ENCODE assay signal across 8 cellular contexts in genomic region chr17:81858967-81859905, GRCh38. TPM values are rescaled to one million over a fixed set of nuclear protein-coding genes. Genes with fewer than 3 reads are reported as not detected.
DNase-seq lines count a peak whose midpoint lies in the region; ATAC-seq, FAIRE-seq and TF ChIP-seq lines count a peak whose summit lies in the region.

No MANE protein-coding gene starts in this region.

- no peak for TF ChIP-seq POLR2A in HepG2 (IDR thresholded peaks at IDR 0.05; ENCODE audit: insufficient read depth in 1 of 2, low read depth in 2 of 2, low read length in 2 of 2)

- POLR2A ChIA-PET in activated naive CD8-positive, alpha-beta T cell treated with anti-CD3 and anti-CD28 coated beads, Interleukin-2, amount 10 ng/mL, durations not matched to agents 7 days and 5 days (lab: Charles Lee): interaction anchor here (0.5 to 2.2 kb wide), 7 partner anchors 11 to 346 kb away, joined by 3 to 11 read pairs (median 4); partner anchors contain the start of genes ALYREF, ANAPC11, ARHGDIA and ARL16
- POLR2A ChIA-PET in HepG2 (lab: Yijun Ruan, JAX): interaction anchor here (0.7 to 2.7 kb wide), 15 partner anchors 9 to 242 kb away, joined by 3 to 27 read pairs (median 3); partner anchors contain the start of genes CENPX, LRRC45, MCRIP1 and PPP1R27

- H3K27ac Mint-ChIP-seq in activated T-cell treated with anti-CD3 and anti-CD28 coated beads, Interleukin-2, amount 50 U/mL, for 72 hours: peak overlapping the region; percentile 68
- H3K27ac Mint-ChIP-seq in activated naive CD8-positive, alpha-beta T cell treated with anti-CD3 and anti-CD28 coated beads, Interleukin-2, amount 10 ng/mL, durations not matched to agents 7 days and 5 days: peak overlapping the region; percentile 88
- peak overlapping the region; percentile 91 for H3K27ac Mint-ChIP-seq in type B pancreatic cell

- FAIRE-seq in HepG2 (lab: Jason Lieb, UNC): no peak

- peaks cover 32% of the 10 kb centered on the region for H4K20me1 ChIP-seq in HepG2 (ENCODE audit: insufficient read depth, low read length)

- peaks cover 77% of the 10 kb centered on the region for H3K4me1 ChIP-seq in HepG2 (ENCODE audit: insufficient read depth, low read length)

- no peaks in the 10 kb centered on the region for H3K9me3 ChIP-seq in HepG2 (ENCODE audit: low read length)

- H3K4me3 ChIP-seq in HepG2 (replicated peaks in 1 of 3; ENCODE audit: insufficient read depth in 1 of 3, low read depth in 2 of 3, low read length in 3 of 3): peak overlapping the region; percentile 80 to 98 (median 90)

- H3K27me3 Mint-ChIP-seq in activated T-cell treated with anti-CD3 and anti-CD28 coated beads, Interleukin-2, amount 50 U/mL, for 72 hours (ENCODE audit: low read depth): no peaks in the 10 kb centered on the region
- H3K27me3 Mint-ChIP-seq in activated naive CD8-positive, alpha-beta T cell treated with anti-CD3 and anti-CD28 coated beads, Interleukin-2, amount 10 ng/mL, durations not matched to agents 7 days and 5 days: no peaks in the 10 kb centered on the region
- H3K27me3 Mint-ChIP-seq in type B pancreatic cell: peaks cover 3% of the 10 kb centered on the region

- TSS peak; percentile 68 for BruUV-seq in HepG2 (replicated peaks; lab: Mats Ljungman, UMichigan)

- no peak for TF ChIP-seq RAD21 in HepG2 (CRISPR knock-in tag; IDR thresholded peaks at IDR 0.05)

- peaks cover 51% of the 10 kb centered on the region for H3K4me1 Mint-ChIP-seq in activated T-cell treated with anti-CD3 and anti-CD28 coated beads, Interleukin-2, amount 50 U/mL, for 72 hours (ENCODE audit: low read depth)
- peaks cover 29% of the 10 kb centered on the region for H3K4me1 Mint-ChIP-seq in activated naive CD8-positive, alpha-beta T cell treated with anti-CD3 and anti-CD28 coated beads, Interleukin-2, amount 10 ng/mL, durations not matched to agents 7 days and 5 days
- peaks cover 14% of the 10 kb centered on the region for H3K4me1 Mint-ChIP-seq in type B pancreatic cell (ENCODE audit: unreplicated experiment)

- H3K9me3 Mint-ChIP-seq in activated T-cell treated with anti-CD3 and anti-CD28 coated beads, Interleukin-2, amount 50 U/mL, for 72 hours: no peaks in the 10 kb centered on the region
- H3K9me3 Mint-ChIP-seq in activated naive CD8-positive, alpha-beta T cell treated with anti-CD3 and anti-CD28 coated beads, Interleukin-2, amount 10 ng/mL, durations not matched to agents 7 days and 5 days: no peaks in the 10 kb centered on the region
- H3K9me3 Mint-ChIP-seq in type B pancreatic cell: no peaks in the 10 kb centered on the region

- H3K27me3 ChIP-seq in HepG2 (ENCODE audit: control insufficient read depth in 1 of 2, insufficient read depth in 2 of 2, low read length in 2 of 2): no peaks in the 10 kb centered on the region; a peak in 1 of 5 replicates

- 26% methylated on average over 17 of the region's 23 CpGs for WGBS in HepG2 (ENCODE audit: low lambda C conversion rate)

- H2AFZ ChIP-seq in HepG2 (ENCODE audit: low read length): no peak overlapping the region

- H3K27ac ChIP-seq in HepG2 (ENCODE audit: extremely low read length, insufficient read depth, low read length): peak overlapping the region; percentile 83

- H3K36me3 Mint-ChIP-seq in activated T-cell treated with anti-CD3 and anti-CD28 coated beads, Interleukin-2, amount 50 U/mL, for 72 hours (ENCODE audit: insufficient read depth in 2 of 2): peaks cover 14 to 28% of the 10 kb centered on the region in 2 donors
- peaks cover 25% of the 10 kb centered on the region for H3K36me3 Mint-ChIP-seq in activated naive CD8-positive, alpha-beta T cell treated with anti-CD3 and anti-CD28 coated beads, Interleukin-2, amount 10 ng/mL, durations not matched to agents 7 days and 5 days
- H3K36me3 Mint-ChIP-seq in type B pancreatic cell: peaks cover 23% of the 10 kb centered on the region

- H3K79me2 ChIP-seq in HepG2 (ENCODE audit: insufficient read depth, low read length): peaks cover 85% of the 10 kb centered on the region

- ATAC-seq in activated T-cell treated with anti-CD3 and anti-CD28 coated beads, Interleukin-2, amount 50 U/mL, for 72 hours (replicated peaks in 1 of 2): no peak
- no peak for ATAC-seq in activated naive CD8-positive, alpha-beta T cell treated with anti-CD3 and anti-CD28 coated beads, Interleukin-2, amount 10 ng/mL, durations not matched to agents 7 days and 5 days (ENCODE audit: low read depth)
- ATAC-seq in HepG2 (no peak), omental fat pad (ENCODE audit: low FRiP score) (no peak), HG03521 (IDR thresholded peaks at IDR 0.05; ENCODE audit: unreplicated experiment) (no peak)

- TF ChIP-seq CTCF in HepG2 (CRISPR knock-in tag; IDR thresholded peaks at IDR 0.05): no peak
- no peak for TF ChIP-seq CTCF in type B pancreatic cell (conservative IDR thresholded peaks at IDR 0.05)
- no peak for TF ChIP-seq CTCF in omental fat pad (IDR thresholded peaks at IDR 0.05)

- no peak for TF ChIP-seq EP300 in HepG2 (IDR thresholded peaks at IDR 0.05; ENCODE audit: low read depth in 2 of 2, low read length in 2 of 2)
- no peak for TF ChIP-seq EP300 in HepG2 (CRISPR knock-in tag; IDR thresholded peaks at IDR 0.05; ENCODE audit: borderline replicate concordance)

- in situ Hi-C loops in HepG2 (cut with HindIII; ENCODE audit: extremely low pct_ligation_motif_present, low pct_unique_long_range_greater_than_20kb): no loop called here

- intact Hi-C loops in HepG2 (cut with micrococcal nuclease; ENCODE audit: unreplicated experiment) (no loop called here), head of caudate nucleus (cut with DNase I) (loop anchor here (2.0 kb wide), 1 partner anchor 22 kb away; no protein-coding TSS in a partner anchor)

- peaks cover 26 to 55% of the 10 kb centered on the region in 2 experiments for H3K36me3 ChIP-seq in HepG2 (replicated peaks in 1 of 2; ENCODE audit: control insufficient read depth in 1 of 2, insufficient read depth in 2 of 2, low read length in 2 of 2)

- H3K4me3 Mint-ChIP-seq in activated T-cell treated with anti-CD3 and anti-CD28 coated beads, Interleukin-2, amount 50 U/mL, for 72 hours: peak overlapping the region; percentile 90
- peak overlapping the region; percentile 93 for H3K4me3 Mint-ChIP-seq in activated naive CD8-positive, alpha-beta T cell treated with anti-CD3 and anti-CD28 coated beads, Interleukin-2, amount 10 ng/mL, durations not matched to agents 7 days and 5 days
- H3K4me3 Mint-ChIP-seq in type B pancreatic cell: peak overlapping the region; percentile 96

- H3K9ac ChIP-seq in HepG2 (ENCODE audit: insufficient read depth, low read depth, low read length): peak overlapping the region; percentile 97

- no peak for DNase-seq in activated T-cell treated with anti-CD3 and anti-CD28 coated beads, Interleukin-2, amount 50 U/mL, for 72 hours
- DNase-seq in activated T-cell treated with anti-CD3 and anti-CD28 coated beads, Interleukin-2, amount 50 U/mL, for 48 hours: no peak
- DNase-seq in activated naive CD8-positive, alpha-beta T cell treated with anti-CD3 and anti-CD28 coated beads, Interleukin-2, amount 10 ng/mL, durations not matched to agents 7 days and 5 days: no peak
- DNase-seq in HepG2 (ENCODE audit: low spot score): no peak
- DNase-seq in type B pancreatic cell (ENCODE audit: extremely low spot score, unreplicated experiment): no peak
- no peak for DNase-seq in head of caudate nucleus
- no peak for DNase-seq in omental fat pad (ENCODE audit: low spot score)

- CTCF ChIA-PET in HepG2 (lab: Yijun Ruan, JAX; ENCODE audit: low intra/inter-chr PET ratio, low total read pairs): interaction anchor here (0.6 to 1.2 kb wide), 2 partner anchors 34 to 126 kb away, joined by 3 read pairs; no protein-coding TSS in a partner anchor

- H3K4me2 ChIP-seq in HepG2 (ENCODE audit: low read depth, low read length): peak overlapping the region; percentile 99

RNA-seq across cellular contexts. Expression of gene P4HB, which starts 1.1 kb away (rescaled TPM):
- total RNA-seq in activated T-cell treated with anti-CD3 and anti-CD28 coated beads, Interleukin-2, amount 50 U/mL, for 72 hours: 100 to 1,000 TPM; 430 to 436 TPM
- 100 to 1,000 TPM; 319 to 347 TPM for total RNA-seq in activated naive CD8-positive, alpha-beta T cell treated with anti-CD3 and anti-CD28 coated beads, Interleukin-2, amount 10 ng/mL, durations not matched to agents 7 days and 5 days
- total RNA-seq in HepG2 (2016; rRNA removed; fragmentation: Illumina TruSeq; extraction: Trizol) (337 and 782 TPM in 2 replicates), type B pancreatic cell (ENCODE audit: low replicate concordance) (555 and 815 TPM in 2 replicates), omental fat pad (100 to 1,000 TPM; 366 to 725 (median 608) TPM)
- total RNA-seq in HepG2 (2016; cell fraction: cytosol; rRNA removed; fragmentation: Illumina TruSeq; extraction: Trizol; ENCODE audit: low read depth): 162 and 167 TPM in 2 replicates
- 282 and 813 TPM in 2 replicates for total RNA-seq in HepG2 (2016; cell fraction: insoluble cytoplasmic fraction; rRNA removed; fragmentation: Illumina TruSeq; extraction: Trizol)
- total RNA-seq in HepG2 (2016; cell fraction: membrane; rRNA removed; fragmentation: Illumina TruSeq; extraction: Trizol): 299 and 300 TPM in 2 replicates
- total RNA-seq in HepG2 (2016; cell fraction: nucleus; rRNA removed; fragmentation: Illumina TruSeq; extraction: Trizol): 801 and 884 TPM in 2 replicates
- polyA plus RNA-seq in HepG2 (2011; rRNA removed): 181 and 185 TPM in 2 replicates
- polyA plus RNA-seq in HepG2 (2011; cell fraction: cytosol; rRNA removed): 150 and 176 TPM in 2 replicates
- polyA plus RNA-seq in HepG2 (2011; cell fraction: nucleus; rRNA removed): 517 and 557 TPM in 2 replicates
- 1,462 and 1,524 TPM in 2 replicates for polyA plus RNA-seq in HepG2 (2012)
- 236 TPM in 2 replicates for polyA plus RNA-seq in HepG2 (2016; cell fraction: cytosol; fragmentation: Illumina TruSeq; extraction: Trizol; ENCODE audit: low read depth)
- polyA plus RNA-seq in HepG2 (2016; cell fraction: insoluble cytoplasmic fraction; fragmentation: Illumina TruSeq; extraction: Trizol; ENCODE audit: low read depth): 494 and 566 TPM in 2 replicates
- 378 and 399 TPM in 2 replicates for polyA plus RNA-seq in HepG2 (2016; cell fraction: membrane; fragmentation: Illumina TruSeq; extraction: Trizol; ENCODE audit: low read depth)
- 2,290 and 2,428 TPM in 2 replicates for polyA plus RNA-seq in HepG2 (2016; cell fraction: nucleus; fragmentation: Illumina TruSeq; extraction: Trizol; ENCODE audit: insufficient read depth, low read depth)
- polyA minus RNA-seq in HepG2 (2011; rRNA and poly(A)+ RNA removed; ENCODE audit: low replicate concordance): 90.8 and 213 TPM in 2 replicates
- 303 and 378 TPM in 2 replicates for polyA minus RNA-seq in HepG2 (2011; cell fraction: cytosol; rRNA and poly(A)+ RNA removed)
- 250 and 278 TPM in 2 replicates for polyA minus RNA-seq in HepG2 (2011; cell fraction: nucleus; rRNA and poly(A)+ RNA removed)

RNA-seq across cellular contexts. Expression of gene ARHGDIA, which starts 11.9 kb away (rescaled TPM):
- 100 to 1,000 TPM; 369 to 410 TPM for total RNA-seq in activated T-cell treated with anti-CD3 and anti-CD28 coated beads, Interleukin-2, amount 50 U/mL, for 72 hours
- total RNA-seq in activated naive CD8-positive, alpha-beta T cell treated with anti-CD3 and anti-CD28 coated beads, Interleukin-2, amount 10 ng/mL, durations not matched to agents 7 days and 5 days: 100 to 1,000 TPM; 538 to 539 TPM
- total RNA-seq in HepG2 (2016; rRNA removed; fragmentation: Illumina TruSeq; extraction: Trizol) (64.0 and 120 TPM in 2 replicates), type B pancreatic cell (ENCODE audit: low replicate concordance) (250 and 264 TPM in 2 replicates), omental fat pad (100 to 1,000 TPM; 125 to 250 (median 161) TPM)
- total RNA-seq in HepG2 (2016; cell fraction: cytosol; rRNA removed; fragmentation: Illumina TruSeq; extraction: Trizol; ENCODE audit: low read depth): 25.7 and 26.7 TPM in 2 replicates
- total RNA-seq in HepG2 (2016; cell fraction: insoluble cytoplasmic fraction; rRNA removed; fragmentation: Illumina TruSeq; extraction: Trizol): 73.7 and 111 TPM in 2 replicates
- total RNA-seq in HepG2 (2016; cell fraction: membrane; rRNA removed; fragmentation: Illumina TruSeq; extraction: Trizol): 68.1 and 73.5 TPM in 2 replicates
- 66.3 and 84.1 TPM in 2 replicates for total RNA-seq in HepG2 (2016; cell fraction: nucleus; rRNA removed; fragmentation: Illumina TruSeq; extraction: Trizol)
- polyA plus RNA-seq in HepG2 (2011; rRNA removed): 40.0 and 52.1 TPM in 2 replicates
- polyA plus RNA-seq in HepG2 (2011; cell fraction: cytosol; rRNA removed): 61.3 and 96.2 TPM in 2 replicates
- 174 and 191 TPM in 2 replicates for polyA plus RNA-seq in HepG2 (2011; cell fraction: nucleus; rRNA removed)
- polyA plus RNA-seq in HepG2 (2012): 159 and 169 TPM in 2 replicates
- polyA plus RNA-seq in HepG2 (2016; cell fraction: cytosol; fragmentation: Illumina TruSeq; extraction: Trizol; ENCODE audit: low read depth): 89.7 and 102 TPM in 2 replicates
- 221 and 287 TPM in 2 replicates for polyA plus RNA-seq in HepG2 (2016; cell fraction: insoluble cytoplasmic fraction; fragmentation: Illumina TruSeq; extraction: Trizol; ENCODE audit: low read depth)
- 171 and 188 TPM in 2 replicates for polyA plus RNA-seq in HepG2 (2016; cell fraction: membrane; fragmentation: Illumina TruSeq; extraction: Trizol; ENCODE audit: low read depth)
- polyA plus RNA-seq in HepG2 (2016; cell fraction: nucleus; fragmentation: Illumina TruSeq; extraction: Trizol; ENCODE audit: insufficient read depth, low read depth): 248 and 249 TPM in 2 replicates
- polyA minus RNA-seq in HepG2 (2011; rRNA and poly(A)+ RNA removed; ENCODE audit: low replicate concordance): 35.7 and 46.7 TPM in 2 replicates
- 54.0 and 54.8 TPM in 2 replicates for polyA minus RNA-seq in HepG2 (2011; cell fraction: cytosol; rRNA and poly(A)+ RNA removed)
- polyA minus RNA-seq in HepG2 (2011; cell fraction: nucleus; rRNA and poly(A)+ RNA removed): 52.7 and 57.6 TPM in 2 replicates

RNA-seq across cellular contexts. Expression of gene PPP1R27, which starts 24.4 kb away (rescaled TPM):
- not detected for total RNA-seq in activated T-cell treated with anti-CD3 and anti-CD28 coated beads, Interleukin-2, amount 50 U/mL, for 72 hours
- total RNA-seq in activated naive CD8-positive, alpha-beta T cell treated with anti-CD3 and anti-CD28 coated beads, Interleukin-2, amount 10 ng/mL, durations not matched to agents 7 days and 5 days: not detected
- total RNA-seq in HepG2 (2016; rRNA removed; fragmentation: Illumina TruSeq; extraction: Trizol) (0.69 and 1.00 TPM in 2 replicates), type B pancreatic cell (ENCODE audit: low replicate concordance) (not detected in 2 replicates), omental fat pad (under 1 TPM in 1 of 4 donors, not detected in 3; 0.65 TPM)
- 0.71 and 2.3 TPM in 2 replicates for total RNA-seq in HepG2 (2016; cell fraction: cytosol; rRNA removed; fragmentation: Illumina TruSeq; extraction: Trizol; ENCODE audit: low read depth)
- 1.3 TPM in 1 of 2 replicates, not detected in the other for total RNA-seq in HepG2 (2016; cell fraction: insoluble cytoplasmic fraction; rRNA removed; fragmentation: Illumina TruSeq; extraction: Trizol)
- 1.00 and 1.2 TPM in 2 replicates for total RNA-seq in HepG2 (2016; cell fraction: membrane; rRNA removed; fragmentation: Illumina TruSeq; extraction: Trizol)
- 0.91 and 1.8 TPM in 2 replicates for total RNA-seq in HepG2 (2016; cell fraction: nucleus; rRNA removed; fragmentation: Illumina TruSeq; extraction: Trizol)
- 0.17 and 0.33 TPM in 2 replicates for polyA plus RNA-seq in HepG2 (2011; rRNA removed)
- polyA plus RNA-seq in HepG2 (2011; cell fraction: cytosol; rRNA removed): 0.55 and 1.1 TPM in 2 replicates
- polyA plus RNA-seq in HepG2 (2011; cell fraction: nucleus; rRNA removed): 1.6 and 2.8 TPM in 2 replicates
- 0.34 and 0.52 TPM in 2 replicates for polyA plus RNA-seq in HepG2 (2012)
- polyA plus RNA-seq in HepG2 (2016; cell fraction: cytosol; fragmentation: Illumina TruSeq; extraction: Trizol; ENCODE audit: low read depth): 0.57 and 1.0 TPM in 2 replicates
- 1.7 TPM in 1 of 2 replicates, not detected in the other for polyA plus RNA-seq in HepG2 (2016; cell fraction: insoluble cytoplasmic fraction; fragmentation: Illumina TruSeq; extraction: Trizol; ENCODE audit: low read depth)
- polyA plus RNA-seq in HepG2 (2016; cell fraction: membrane; fragmentation: Illumina TruSeq; extraction: Trizol; ENCODE audit: low read depth): 0.56 TPM in 1 of 2 replicates, not detected in the other
- 2.1 TPM in 1 of 2 replicates, not detected in the other for polyA plus RNA-seq in HepG2 (2016; cell fraction: nucleus; fragmentation: Illumina TruSeq; extraction: Trizol; ENCODE audit: insufficient read depth, low read depth)
- polyA minus RNA-seq in HepG2 (2011; rRNA and poly(A)+ RNA removed; ENCODE audit: low replicate concordance): 0.09 and 0.88 TPM in 2 replicates
- not detected in 2 replicates for polyA minus RNA-seq in HepG2 (2011; cell fraction: cytosol; rRNA and poly(A)+ RNA removed)
- 1.9 TPM in 1 of 2 replicates, not detected in the other for polyA minus RNA-seq in HepG2 (2011; cell fraction: nucleus; rRNA and poly(A)+ RNA removed)

RNA-seq across cellular contexts. Expression of gene MCRIP1, which starts 26.1 kb away (rescaled TPM):
- total RNA-seq in activated T-cell treated with anti-CD3 and anti-CD28 coated beads, Interleukin-2, amount 50 U/mL, for 72 hours: 10 to 100 TPM; 61.9 to 77.2 TPM
- 10 to 100 TPM; 56.5 to 58.3 TPM for total RNA-seq in activated naive CD8-positive, alpha-beta T cell treated with anti-CD3 and anti-CD28 coated beads, Interleukin-2, amount 10 ng/mL, durations not matched to agents 7 days and 5 days
- total RNA-seq in HepG2 (2016; rRNA removed; fragmentation: Illumina TruSeq; extraction: Trizol): 76.1 and 84.9 TPM in 2 replicates
- total RNA-seq in HepG2 (2016; cell fraction: cytosol; rRNA removed; fragmentation: Illumina TruSeq; extraction: Trizol; ENCODE audit: low read depth): 74.8 and 93.7 TPM in 2 replicates
- 73.6 and 90.1 TPM in 2 replicates for total RNA-seq in HepG2 (2016; cell fraction: insoluble cytoplasmic fraction; rRNA removed; fragmentation: Illumina TruSeq; extraction: Trizol)
- total RNA-seq in HepG2 (2016; cell fraction: membrane; rRNA removed; fragmentation: Illumina TruSeq; extraction: Trizol): 97.9 and 116 TPM in 2 replicates
- 29.3 and 32.8 TPM in 2 replicates for total RNA-seq in HepG2 (2016; cell fraction: nucleus; rRNA removed; fragmentation: Illumina TruSeq; extraction: Trizol)
- 79.7 and 113 TPM in 2 replicates for polyA plus RNA-seq in HepG2 (2011; rRNA removed)
- polyA plus RNA-seq in HepG2 (2011; cell fraction: cytosol; rRNA removed): 95.7 and 150 TPM in 2 replicates
- 122 and 140 TPM in 2 replicates for polyA plus RNA-seq in HepG2 (2011; cell fraction: nucleus; rRNA removed)
- polyA plus RNA-seq in HepG2 (2012): 44.7 and 56.7 TPM in 2 replicates
- 77.4 and 92.8 TPM in 2 replicates for polyA plus RNA-seq in HepG2 (2016; cell fraction: cytosol; fragmentation: Illumina TruSeq; extraction: Trizol; ENCODE audit: low read depth)
- 75.3 and 82.0 TPM in 2 replicates for polyA plus RNA-seq in HepG2 (2016; cell fraction: insoluble cytoplasmic fraction; fragmentation: Illumina TruSeq; extraction: Trizol; ENCODE audit: low read depth)
- 86.8 and 108 TPM in 2 replicates for polyA plus RNA-seq in HepG2 (2016; cell fraction: membrane; fragmentation: Illumina TruSeq; extraction: Trizol; ENCODE audit: low read depth)
- polyA plus RNA-seq in HepG2 (2016; cell fraction: nucleus; fragmentation: Illumina TruSeq; extraction: Trizol; ENCODE audit: insufficient read depth, low read depth): 63.7 and 68.1 TPM in 2 replicates
- 1.6 and 50.7 TPM in 2 replicates for polyA minus RNA-seq in HepG2 (2011; rRNA and poly(A)+ RNA removed; ENCODE audit: low replicate concordance)
- polyA minus RNA-seq in HepG2 (2011; cell fraction: cytosol; rRNA and poly(A)+ RNA removed): 39.9 and 44.0 TPM in 2 replicates
- 12.4 and 13.7 TPM in 2 replicates for polyA minus RNA-seq in HepG2 (2011; cell fraction: nucleus; rRNA and poly(A)+ RNA removed)
- 54.2 and 101 TPM in 2 replicates for total RNA-seq in type B pancreatic cell (ENCODE audit: low replicate concordance)
- total RNA-seq in omental fat pad: 10 to 100 TPM; 49.6 to 78.5 (median 57.2) TPM

RNA-seq across cellular contexts. Expression of gene ALYREF, which starts 32.1 kb away (rescaled TPM):
- total RNA-seq in activated T-cell treated with anti-CD3 and anti-CD28 coated beads, Interleukin-2, amount 50 U/mL, for 72 hours: 100 to 1,000 TPM in 1 of 2 donors, 10 to 100 TPM in 1; 95.9 to 122 TPM
- total RNA-seq in activated naive CD8-positive, alpha-beta T cell treated with anti-CD3 and anti-CD28 coated beads, Interleukin-2, amount 10 ng/mL, durations not matched to agents 7 days and 5 days: 100 to 1,000 TPM; 135 to 152 TPM
- total RNA-seq in HepG2 (2016; rRNA removed; fragmentation: Illumina TruSeq; extraction: Trizol) (264 and 269 TPM in 2 replicates), type B pancreatic cell (ENCODE audit: low replicate concordance) (102 and 124 TPM in 2 replicates), omental fat pad (10 to 100 TPM; 31.5 to 80.7 (median 41.6) TPM)
- total RNA-seq in HepG2 (2016; cell fraction: cytosol; rRNA removed; fragmentation: Illumina TruSeq; extraction: Trizol; ENCODE audit: low read depth): 86.2 and 89.3 TPM in 2 replicates
- total RNA-seq in HepG2 (2016; cell fraction: insoluble cytoplasmic fraction; rRNA removed; fragmentation: Illumina TruSeq; extraction: Trizol): 272 and 275 TPM in 2 replicates
- total RNA-seq in HepG2 (2016; cell fraction: membrane; rRNA removed; fragmentation: Illumina TruSeq; extraction: Trizol): 108 and 110 TPM in 2 replicates
- total RNA-seq in HepG2 (2016; cell fraction: nucleus; rRNA removed; fragmentation: Illumina TruSeq; extraction: Trizol): 101 and 105 TPM in 2 replicates
- 58.4 and 59.8 TPM in 2 replicates for polyA plus RNA-seq in HepG2 (2011; rRNA removed)
- 45.3 and 72.1 TPM in 2 replicates for polyA plus RNA-seq in HepG2 (2011; cell fraction: cytosol; rRNA removed)
- 54.3 and 67.4 TPM in 2 replicates for polyA plus RNA-seq in HepG2 (2011; cell fraction: nucleus; rRNA removed)
- 42.1 and 68.4 TPM in 2 replicates for polyA plus RNA-seq in HepG2 (2012)
- polyA plus RNA-seq in HepG2 (2016; cell fraction: cytosol; fragmentation: Illumina TruSeq; extraction: Trizol; ENCODE audit: low read depth): 78.5 and 81.9 TPM in 2 replicates
- polyA plus RNA-seq in HepG2 (2016; cell fraction: insoluble cytoplasmic fraction; fragmentation: Illumina TruSeq; extraction: Trizol; ENCODE audit: low read depth): 267 TPM in 2 replicates
- 83.5 and 93.6 TPM in 2 replicates for polyA plus RNA-seq in HepG2 (2016; cell fraction: membrane; fragmentation: Illumina TruSeq; extraction: Trizol; ENCODE audit: low read depth)
- polyA plus RNA-seq in HepG2 (2016; cell fraction: nucleus; fragmentation: Illumina TruSeq; extraction: Trizol; ENCODE audit: insufficient read depth, low read depth): 158 and 162 TPM in 2 replicates
- 80.4 and 133 TPM in 2 replicates for polyA minus RNA-seq in HepG2 (2011; rRNA and poly(A)+ RNA removed; ENCODE audit: low replicate concordance)
- 40.2 and 48.3 TPM in 2 replicates for polyA minus RNA-seq in HepG2 (2011; cell fraction: cytosol; rRNA and poly(A)+ RNA removed)
- polyA minus RNA-seq in HepG2 (2011; cell fraction: nucleus; rRNA and poly(A)+ RNA removed): 44.9 and 56.4 TPM in 2 replicates
